Comparison of ENCODE assay signal across 8 cellular contexts in genomic region chr1:240611228-240611618, GRCh38. TPM values are rescaled to one million over a fixed set of nuclear protein-coding genes. Genes with fewer than 3 reads are reported as not detected.
DNase-seq lines count a peak whose midpoint lies in the region; ATAC-seq and TF ChIP-seq lines count a peak whose summit lies in the region.

No MANE protein-coding gene starts in this region.

- no peak overlapping the region for H3K27ac Mint-ChIP-seq in activated T-helper 2 cell treated with anti-CD3 and anti-CD28 coated beads, Interferon-gamma antibody, Interleukin-2, Interleukin-4, amounts not matched to agents 10 μg/mL and 5 μg/mL and 100 μg/mL, durations not matched to agents 14 hours and 24 hours and 36 hours

- peak overlapping the region in 4 of 5 donors; percentile 17 to 66 (median 47) for H3K27ac ChIP-seq in stomach

- no peak for TF ChIP-seq POLR2A in stomach (IDR thresholded peaks at IDR 0.05)

- no peaks in the 10 kb centered on the region for H3K9me3 Mint-ChIP-seq in activated T-helper 2 cell treated with anti-CD3 and anti-CD28 coated beads, Interferon-gamma antibody, Interleukin-2, Interleukin-4, amounts not matched to agents 10 μg/mL and 5 μg/mL and 100 μg/mL, durations not matched to agents 14 hours and 24 hours and 36 hours

- peaks cover 30% of the 10 kb centered on the region for H3K4me1 Mint-ChIP-seq in activated T-helper 2 cell treated with anti-CD3 and anti-CD28 coated beads, Interferon-gamma antibody, Interleukin-2, Interleukin-4, amounts not matched to agents 10 μg/mL and 5 μg/mL and 100 μg/mL, durations not matched to agents 14 hours and 24 hours and 36 hours (ENCODE audit: low read depth)

- H3K36me3 ChIP-seq in kidney epithelial cell (ENCODE audit: control insufficient read depth, insufficient read depth, low read length) (no peaks in the 10 kb centered on the region), stomach (no peaks in the 10 kb centered on the region)

- H3K27me3 ChIP-seq in kidney epithelial cell (ENCODE audit: control insufficient read depth, insufficient read depth, low read length) (no peaks in the 10 kb centered on the region), stomach (peaks cover 0 to 43% (median 18%) of the 10 kb centered on the region in 3 donors)

- intact Hi-C loops in activated T-helper 2 cell treated with anti-CD3 and anti-CD28 coated beads, Interferon-gamma antibody, Interleukin-2, Interleukin-4, amounts not matched to agents 10 μg/mL and 5 μg/mL and 100 μg/mL, durations not matched to agents 14 hours and 24 hours and 36 hours (cut with micrococcal nuclease): no loop called here
- intact Hi-C loops in stomach (cut with DNase I; ENCODE audit: low total_unique reads): no loop called here

- H3K4me3 ChIP-seq in kidney epithelial cell (ENCODE audit: low read depth, low read length) (peak overlapping the region; percentile 58), stomach (peak overlapping the region; percentile 45 to 55 (median 53))

- no peaks in the 10 kb centered on the region for H3K36me3 Mint-ChIP-seq in activated T-helper 2 cell treated with anti-CD3 and anti-CD28 coated beads, Interferon-gamma antibody, Interleukin-2, Interleukin-4, amounts not matched to agents 10 μg/mL and 5 μg/mL and 100 μg/mL, durations not matched to agents 14 hours and 24 hours and 36 hours (ENCODE audit: low read depth)

- TF ChIP-seq EP300 in stomach (IDR thresholded peaks at IDR 0.05): no peak

- H3K4me1 ChIP-seq in stomach: peaks cover 0 to 33% (median 9%) of the 10 kb centered on the region in 4 donors

- H3K9me3 ChIP-seq in stomach: no peaks in the 10 kb centered on the region

- DNase-seq in NCI-H748 (lab: John Stamatoyannopoulos, UW; ENCODE audit: unreplicated experiment) (peak; percentile 26), NCI-H748 treated with DMSO at 0.1 percent for 48 hours (lab: John Stamatoyannopoulos, UW) (no peak), kidney epithelial cell (ENCODE audit: low read depth) (no peak), stomach (no peak), epidermal melanocyte (ENCODE audit: insufficient read length, low spot score) (no peak), NCI-H1092 treated with DMSO at 0.1 percent for 48 hours (lab: John Stamatoyannopoulos, UW) (no peak)
- DNase-seq in activated T-helper 2 cell treated with anti-CD3 and anti-CD28 coated beads, Interferon-gamma antibody, Interleukin-2, Interleukin-4, amounts not matched to agents 10 μg/mL and 5 μg/mL and 100 μg/mL, durations not matched to agents 14 hours and 24 hours and 36 hours (ENCODE audit: low spot score): no peak

- WGBS in stomach, 5 donors: 10 to 25% (median 14%) methylated on average over 12 of the region's 12 CpGs

- peaks cover 61% of the 10 kb centered on the region for H3K27me3 Mint-ChIP-seq in activated T-helper 2 cell treated with anti-CD3 and anti-CD28 coated beads, Interferon-gamma antibody, Interleukin-2, Interleukin-4, amounts not matched to agents 10 μg/mL and 5 μg/mL and 100 μg/mL, durations not matched to agents 14 hours and 24 hours and 36 hours (ENCODE audit: low read depth)

- peak overlapping the region; percentile 87 for H3K4me3 Mint-ChIP-seq in activated T-helper 2 cell treated with anti-CD3 and anti-CD28 coated beads, Interferon-gamma antibody, Interleukin-2, Interleukin-4, amounts not matched to agents 10 μg/mL and 5 μg/mL and 100 μg/mL, durations not matched to agents 14 hours and 24 hours and 36 hours (ENCODE audit: low read depth)

- ATAC-seq in HG02588 (IDR thresholded peaks at IDR 0.05; ENCODE audit: unreplicated experiment): no peak

- TF ChIP-seq CTCF in kidney epithelial cell (IDR thresholded peaks at IDR 0.05; ENCODE audit: insufficient read depth, low read length, poor library complexity, severe bottlenecking) (no peak), stomach (IDR thresholded peaks at IDR 0.05) (no peak)

RNA-seq across cellular contexts. Expression of gene GREM2, which starts 0.7 kb away (rescaled TPM):
- total RNA-seq in activated T-helper 2 cell treated with anti-CD3 and anti-CD28 coated beads, Interferon-gamma antibody, Interleukin-2, Interleukin-4, amounts not matched to agents 10 μg/mL and 5 μg/mL and 100 μg/mL, durations not matched to agents 14 hours and 24 hours and 36 hours: not detected in 2 replicates
- total RNA-seq in kidney epithelial cell: 0.04 and 0.14 TPM in 2 replicates
- 10 to 100 TPM in 1 of 5 donors, 1 to 10 TPM in 2, under 1 TPM in 1, not detected in 1; 0.45 to 10.5 (median 3.1) TPM for total RNA-seq in stomach
- 1 to 10 TPM; 2.0 to 5.6 (median 2.4) TPM for polyA plus RNA-seq in stomach
